ENCODE assay signal across 8 cellular contexts in genomic region chr1:66374148-66374547, GRCh38.
A peak's percentile ranks its signal among the peaks of the same experiment; 100 is the strongest.
DNase-seq lines count a peak whose midpoint lies in the region; ATAC-seq and TF ChIP-seq lines count a peak whose summit lies in the region.

No MANE protein-coding gene starts in this region.

- H3K27me3 Mint-ChIP-seq in activated CD4-positive, alpha-beta T cell treated with anti-CD3 and anti-CD28 coated beads, Interleukin-2, amount 10 ng/mL, durations not matched to agents 7 days and 5 days = no peaks in the 10 kb centered on the region
- no peaks in the 10 kb centered on the region for H3K27me3 Mint-ChIP-seq in activated CD8-positive, alpha-beta T cell treated with anti-CD3 and anti-CD28 coated beads for 36 hours

- intact Hi-C loops in activated CD8-positive, alpha-beta T cell treated with anti-CD3 and anti-CD28 coated beads for 36 hours (cut with micrococcal nuclease) = loop anchor here (1.0 to 2.0 kb wide), 4 partner anchors 43 to 99 kb away; no protein-coding TSS in a partner anchor
- intact Hi-C loops in stomach (cut with DNase I; ENCODE audit: low total_unique reads) = no loop called here

- WGBS in stomach, 5 donors = 72 to 86% (median 84%) methylated on average over 2 of the region's 2 CpGs

- TF ChIP-seq EP300 in stomach (IDR thresholded peaks at IDR 0.05) = no peak

- no peak for DNase-seq in activated CD4-positive, alpha-beta T cell treated with anti-CD3 and anti-CD28 coated beads, Interleukin-2, amount 10 ng/mL, durations not matched to agents 7 days and 5 days
- no peak for DNase-seq in activated CD4-positive, alpha-beta T cell treated with anti-CD3 and anti-CD28 coated beads, Interleukin-2, amount 50 U/mL, for 48 hours
- no peak for DNase-seq in activated CD8-positive, alpha-beta T cell treated with anti-CD3 and anti-CD28 coated beads for 36 hours
- DNase-seq in stomach (no peak), CD1c-positive myeloid dendritic cell (ENCODE audit: extremely low spot score) (no peak), NAMALWA (ENCODE audit: low spot score) (no peak), AML-193 (lab: John Stamatoyannopoulos, UW) (no peak)

- peaks cover 54% of the 10 kb centered on the region for H3K36me3 Mint-ChIP-seq in activated CD4-positive, alpha-beta T cell treated with anti-CD3 and anti-CD28 coated beads, Interleukin-2, amount 10 ng/mL, durations not matched to agents 7 days and 5 days (ENCODE audit: low read depth)
- H3K36me3 Mint-ChIP-seq in activated CD8-positive, alpha-beta T cell treated with anti-CD3 and anti-CD28 coated beads for 36 hours (ENCODE audit: low read depth) = peaks cover 42% of the 10 kb centered on the region

- H3K27ac ChIP-seq in stomach = peak overlapping the region in 4 of 5 donors; percentile 8 to 74 (median 62)

- H3K4me3 ChIP-seq in stomach = no peak overlapping the region

- H3K4me1 Mint-ChIP-seq in activated CD4-positive, alpha-beta T cell treated with anti-CD3 and anti-CD28 coated beads, Interleukin-2, amount 10 ng/mL, durations not matched to agents 7 days and 5 days = peaks cover 57% of the 10 kb centered on the region
- peaks cover 75% of the 10 kb centered on the region for H3K4me1 Mint-ChIP-seq in activated CD8-positive, alpha-beta T cell treated with anti-CD3 and anti-CD28 coated beads for 36 hours (ENCODE audit: low read depth)

- H3K9me3 ChIP-seq in stomach = no peaks in the 10 kb centered on the region

- no peaks in the 10 kb centered on the region for H3K9me3 Mint-ChIP-seq in activated CD4-positive, alpha-beta T cell treated with anti-CD3 and anti-CD28 coated beads, Interleukin-2, amount 10 ng/mL, durations not matched to agents 7 days and 5 days
- H3K9me3 Mint-ChIP-seq in activated CD8-positive, alpha-beta T cell treated with anti-CD3 and anti-CD28 coated beads for 36 hours = no peaks in the 10 kb centered on the region

- H3K36me3 ChIP-seq in stomach = peaks cover 0 to 24% (median 9%) of the 10 kb centered on the region in 4 donors

- ATAC-seq in HG03025 (IDR thresholded peaks at IDR 0.05; ENCODE audit: low FRiP score, unreplicated experiment) = peak; percentile 58
- peak; percentile 57 for ATAC-seq in activated CD8-positive, alpha-beta T cell treated with anti-CD3 and anti-CD28 coated beads for 36 hours

- H3K4me1 ChIP-seq in stomach = peaks cover 10 to 47% (median 16%) of the 10 kb centered on the region in 4 donors

- peak overlapping the region; percentile 88 for H3K27ac Mint-ChIP-seq in activated CD4-positive, alpha-beta T cell treated with anti-CD3 and anti-CD28 coated beads, Interleukin-2, amount 10 ng/mL, durations not matched to agents 7 days and 5 days
- H3K27ac Mint-ChIP-seq in activated CD8-positive, alpha-beta T cell treated with anti-CD3 and anti-CD28 coated beads for 36 hours = peak overlapping the region; percentile 93

- no peak overlapping the region for H3K4me3 Mint-ChIP-seq in activated CD4-positive, alpha-beta T cell treated with anti-CD3 and anti-CD28 coated beads, Interleukin-2, amount 10 ng/mL, durations not matched to agents 7 days and 5 days
- no peak overlapping the region for H3K4me3 Mint-ChIP-seq in activated CD8-positive, alpha-beta T cell treated with anti-CD3 and anti-CD28 coated beads for 36 hours

- no peak for TF ChIP-seq POLR2A in stomach (IDR thresholded peaks at IDR 0.05)

- CTCF ChIA-PET in activated CD4-positive, alpha-beta T cell treated with anti-CD3 and anti-CD28 coated beads, Interleukin-2, amount 10 ng/mL, durations not matched to agents 7 days and 5 days (lab: Charles Lee) = interaction anchor here (0.6 to 2.2 kb wide), 2 partner anchors 33 to 124 kb away, joined by 3 to 4 read pairs; no protein-coding TSS in a partner anchor
- CTCF ChIA-PET in activated CD8-positive, alpha-beta T cell treated with anti-CD3 and anti-CD28 coated beads for 36 hours (lab: Charles Lee) = interaction anchor here (1.0 to 4.9 kb wide), 8 partner anchors 9 to 122 kb away, joined by 3 to 32 read pairs (median 5); no protein-coding TSS in a partner anchor

- no peak for TF ChIP-seq CTCF in activated CD8-positive, alpha-beta T cell treated with anti-CD3 and anti-CD28 coated beads for 36 hours (IDR thresholded peaks at IDR 0.05)
- TF ChIP-seq CTCF in stomach (IDR thresholded peaks at IDR 0.05) = no peak

- no peaks in the 10 kb centered on the region for H3K27me3 ChIP-seq in stomach

- POLR2A ChIA-PET in activated CD4-positive, alpha-beta T cell treated with anti-CD3 and anti-CD28 coated beads, Interleukin-2, amount 10 ng/mL, durations not matched to agents 7 days and 5 days (lab: Charles Lee) = no interaction called here
- POLR2A ChIA-PET in activated CD8-positive, alpha-beta T cell treated with anti-CD3 and anti-CD28 coated beads for 36 hours (lab: Charles Lee) = interaction anchor here (1.0 to 1.6 kb wide), 4 partner anchors 9 to 63 kb away, joined by 3 to 5 read pairs (median 4); no protein-coding TSS in a partner anchor
